ENCODE assay signal across 1 cellular context in genomic region chrX:1391707-1392375, GRCh38.
TF ChIP-seq lines count a peak whose summit lies in the region.

SLC25A6 (minus strand) TSS chrX:1392113; CDS start chrX:1392009, 104 bp downstream.

TF ChIP-seq in WTC11, 78 proteins besides CTCF, POLR2A, EP300 and RAD21 (continued from another document):
- no peak for TF ChIP-seq PREB (CRISPR knock-in tag; IDR thresholded peaks at IDR 0.05; ENCODE audit: borderline replicate concordance)
- TF ChIP-seq ESRRA (CRISPR knock-in tag; IDR thresholded peaks at IDR 0.05; ENCODE audit: borderline replicate concordance), result peak; percentile 78; the same call in 1 of the 2 replicates
- no peak for TF ChIP-seq ZNF219 (CRISPR knock-in tag; IDR thresholded peaks at IDR 0.05; ENCODE audit: borderline replicate concordance)
- peak; percentile 78 for TF ChIP-seq NFATC4 (CRISPR knock-in tag; IDR thresholded peaks at IDR 0.05)
- TF ChIP-seq ERG (CRISPR knock-in tag; IDR thresholded peaks at IDR 0.05), result no peak
- peak; percentile 13; the same call in 1 of the 2 replicates for TF ChIP-seq TEAD4 (CRISPR knock-in tag; IDR thresholded peaks at IDR 0.05)
